18 cellular contexts compared by ENCODE assay signal in genomic region chr20:5178046-5178445, GRCh38.
"Had no signal": no experiment of that assay in that cellular context is flagged by ENCODE, and none has a peak within 500 bp of the region (broad histone marks: within the 10 kb centered on the region; RNA-seq: fewer than 3 reads in every experiment).

No MANE protein-coding gene starts in this region.

- ATAC-seq: activated CD8-positive, alpha-beta T cell treated with anti-CD3 and anti-CD28 coated beads, Interleukin-2, amount 10 ng/mL, durations not matched to agents 7 days and 5 days; gastrocnemius medialis; left lung; natural killer cell had no signal

- H3K4me3 ChIP-seq: cardiac muscle cell, gastrocnemius medialis, left lung, skin epidermis, transverse colon, vagina had no signal

- H3K9me3 Mint-ChIP-seq: natural killer cell had no signal

- H3K27ac ChIP-seq: cardiac muscle cell, gastrocnemius medialis, left lung, transverse colon, vagina had no signal

- H3K9me3 ChIP-seq: gastrocnemius medialis, left lung, transverse colon, vagina had no signal

- DNase-seq: activated CD4-positive, alpha-beta T cell treated with anti-CD3 and anti-CD28 coated beads for 48 hours; activated CD8-positive, alpha-beta memory T cell treated with anti-CD3 and anti-CD28 coated beads, Interleukin-2, amount 50 U/mL, for 4 hours; activated CD8-positive, alpha-beta T cell treated with anti-CD3 and anti-CD28 coated beads, Interleukin-2, amount 10 ng/mL, durations not matched to agents 7 days and 5 days; activated gamma-delta T cell treated with Interleukin-2 at 50 U/mL for 16 hours; activated T-cell treated with anti-CD3 and anti-CD28 coated beads, Interleukin-2, amount 50 U/mL, for 48 hours; erythroblast; gastrocnemius medialis; left lung; natural killer cell; nucleus accumbens; stimulated activated CD4-positive, alpha-beta T cell treated with anti-CD3 and anti-CD28 coated beads, Interleukin-15, amount 100 ng/mL, for 24 hours; stimulated activated CD4-positive, alpha-beta T cell treated with anti-CD3 and anti-CD28 coated beads, Interleukin-4, amount 100 ng/mL, for 1 hour; stimulated activated naive CD4-positive, alpha-beta T cell treated with Interleukin-2 at 50 U/mL for 16 hours; T-helper 2 cell; transverse colon had no signal

- H3K4me3 Mint-ChIP-seq: activated CD8-positive, alpha-beta T cell treated with anti-CD3 and anti-CD28 coated beads, Interleukin-2, amount 10 ng/mL, durations not matched to agents 7 days and 5 days; natural killer cell had no signal

- H3K27me3 ChIP-seq: cardiac muscle cell, gastrocnemius medialis, left lung, transverse colon, vagina had no signal
